Comparison of ENCODE assay signal across 8 cellular contexts in genomic region chr10:101397140-101397539, GRCh38. TPM values are rescaled to one million over a fixed set of nuclear protein-coding genes. Genes with fewer than 3 reads are reported as not detected.
DNase-seq lines count a peak whose midpoint lies in the region; ATAC-seq and TF ChIP-seq lines count a peak whose summit lies in the region.
"Had no signal": no experiment of that assay in that cellular context is flagged by ENCODE, and none has a peak within 500 bp of the region (broad histone marks: within the 10 kb centered on the region; RNA-seq: fewer than 3 reads in every experiment).

No MANE protein-coding gene starts in this region.

- H3K36me3 Mint-ChIP-seq in CD8-positive, alpha-beta T cell: peaks cover 4% of the 10 kb centered on the region
- H3K36me3 Mint-ChIP-seq in GM23338 (ENCODE audit: low read depth): no peaks in the 10 kb centered on the region
- H3K36me3 Mint-ChIP-seq in activated CD4-positive, alpha-beta memory T cell treated with anti-CD3 and anti-CD28 coated beads, Interleukin-2, amount 10 ng/mL, durations not matched to agents 7 days and 5 days (ENCODE audit: low read depth): peaks cover 3% of the 10 kb centered on the region
- no peaks in the 10 kb centered on the region for H3K36me3 Mint-ChIP-seq in immature natural killer cell
- no peaks in the 10 kb centered on the region for H3K36me3 Mint-ChIP-seq in H9 (ENCODE audit: insufficient read depth in 1 of 3, low read depth in 3 of 3)

- no peak overlapping the region for H4K8ac ChIP-seq in H9 (replicated peaks; ENCODE audit: insufficient read length, low read depth, low read length)

- no peak overlapping the region for H4K91ac ChIP-seq in H9 (ENCODE audit: insufficient read length, low read depth, low read length)

- H3K14ac ChIP-seq in H9 (ENCODE audit: insufficient read depth, low read length): no peak overlapping the region

- CTCF ChIA-PET in CD8-positive, alpha-beta T cell (lab: Charles Lee): no interaction called here
- CTCF ChIA-PET in activated CD4-positive, alpha-beta memory T cell treated with anti-CD3 and anti-CD28 coated beads, Interleukin-2, amount 10 ng/mL, durations not matched to agents 7 days and 5 days (lab: Charles Lee): interaction anchor here (0.7 kb wide), 1 partner anchor 44 kb away, joined by 3 read pairs; no protein-coding TSS in a partner anchor

- POLR2A ChIA-PET in CD8-positive, alpha-beta T cell (lab: Charles Lee): no interaction called here
- POLR2A ChIA-PET in activated CD4-positive, alpha-beta memory T cell treated with anti-CD3 and anti-CD28 coated beads, Interleukin-2, amount 10 ng/mL, durations not matched to agents 7 days and 5 days (lab: Charles Lee): no interaction called here

- H3K4me2 ChIP-seq in GM23338: no peak overlapping the region
- H3K4me2 ChIP-seq in H9 (ENCODE audit: insufficient read depth, insufficient read length, low read length): no peak overlapping the region

- peaks cover 28% of the 10 kb centered on the region for H3K4me1 Mint-ChIP-seq in CD8-positive, alpha-beta T cell (ENCODE audit: low read depth)
- H3K4me1 Mint-ChIP-seq in GM23338 (no peaks in the 10 kb centered on the region; the same call in 1 of the 3 replicates), immature natural killer cell (peaks cover 10 to 17% of the 10 kb centered on the region in 2 donors), H9 (peaks cover 4 to 12% of the 10 kb centered on the region in 2 experiments; a peak in 2 of 4 replicates)
- H3K4me1 Mint-ChIP-seq in activated CD4-positive, alpha-beta memory T cell treated with anti-CD3 and anti-CD28 coated beads, Interleukin-2, amount 10 ng/mL, durations not matched to agents 7 days and 5 days: no peaks in the 10 kb centered on the region

- TF ChIP-seq CTCF in CD8-positive, alpha-beta T cell (IDR thresholded peaks at IDR 0.05): no peak
- no peak for TF ChIP-seq CTCF in GM23338 (conservative IDR thresholded peaks at IDR 0.05; ENCODE audit: low read depth in 2 of 2)
- TF ChIP-seq CTCF in H9 (conservative IDR thresholded peaks at IDR 0.05): no peak

- H3K79me1 ChIP-seq in H9 (ENCODE audit: insufficient read depth, low read depth, low read length, poor library complexity, severe bottlenecking): no peaks in the 10 kb centered on the region

- H3K79me2 ChIP-seq in GM23338 (replicated peaks; ENCODE audit: insufficient read depth) (no peaks in the 10 kb centered on the region; the same call in none of the 2 replicates), H9 (ENCODE audit: insufficient read depth, low read length) (no peaks in the 10 kb centered on the region)

- no peaks in the 10 kb centered on the region for H3K27me3 ChIP-seq in CD8-positive, alpha-beta T cell (ENCODE audit: insufficient read depth, low read length)
- no peaks in the 10 kb centered on the region for H3K27me3 ChIP-seq in GM23338 (ENCODE audit: insufficient read depth)
- no peaks in the 10 kb centered on the region for H3K27me3 ChIP-seq in H9 (ENCODE audit: insufficient read depth, low read length)

- no peak overlapping the region for H2BK20ac ChIP-seq in H9 (ENCODE audit: low read depth, low read length, poor library complexity, severe bottlenecking)

- H3K27me3 Mint-ChIP-seq in CD8-positive, alpha-beta T cell (ENCODE audit: low read depth): no peaks in the 10 kb centered on the region
- H3K27me3 Mint-ChIP-seq in GM23338 (ENCODE audit: insufficient read depth, low read depth, poor library complexity) (peaks cover 4% of the 10 kb centered on the region), immature natural killer cell (ENCODE audit: low read depth in 3 of 3) (peaks cover 0 to 1% (median 0%) of the 10 kb centered on the region in 3 donors), H9 (ENCODE audit: low read depth) (no peaks in the 10 kb centered on the region)
- no peaks in the 10 kb centered on the region for H3K27me3 Mint-ChIP-seq in activated CD4-positive, alpha-beta memory T cell treated with anti-CD3 and anti-CD28 coated beads, Interleukin-2, amount 10 ng/mL, durations not matched to agents 7 days and 5 days

- H3K27ac Mint-ChIP-seq in CD8-positive, alpha-beta T cell: no peak overlapping the region
- no peak overlapping the region for H3K27ac Mint-ChIP-seq in GM23338
- H3K27ac Mint-ChIP-seq in activated CD4-positive, alpha-beta memory T cell treated with anti-CD3 and anti-CD28 coated beads, Interleukin-2, amount 10 ng/mL, durations not matched to agents 7 days and 5 days: no peak overlapping the region
- H3K27ac Mint-ChIP-seq in immature natural killer cell: peak overlapping the region in 2 of 6 donors; percentile 46 to 50
- H3K27ac Mint-ChIP-seq in H9: no peak overlapping the region

- H3K23ac ChIP-seq in H9 (ENCODE audit: insufficient read length, low read depth, low read length): no peak overlapping the region

- H3K4me3 Mint-ChIP-seq in CD8-positive, alpha-beta T cell: no peak overlapping the region
- H3K4me3 Mint-ChIP-seq in GM23338 (no peak overlapping the region), immature natural killer cell (no peak overlapping the region), H9 (no peak overlapping the region)
- no peak overlapping the region for H3K4me3 Mint-ChIP-seq in activated CD4-positive, alpha-beta memory T cell treated with anti-CD3 and anti-CD28 coated beads, Interleukin-2, amount 10 ng/mL, durations not matched to agents 7 days and 5 days

- H3K36me3 ChIP-seq in CD8-positive, alpha-beta T cell (ENCODE audit: insufficient read depth, low read length): no peaks in the 10 kb centered on the region
- no peaks in the 10 kb centered on the region for H3K36me3 ChIP-seq in GM23338 (ENCODE audit: insufficient read depth)

- peak in 4 of 7 experiments; percentile 16 to 38 (median 26) for DNase-seq in CD8-positive, alpha-beta T cell
- DNase-seq in GM23338 (ENCODE audit: low spot score): peak; percentile 80
- DNase-seq in activated CD4-positive, alpha-beta memory T cell treated with anti-CD3 and anti-CD28 coated beads, Interleukin-2, amount 10 ng/mL, durations not matched to agents 7 days and 5 days: peak; percentile 20
- peak; percentile 34 to 56 (median 46) for DNase-seq in immature natural killer cell
- no peak for DNase-seq in H9
- DNase-seq in activated T-cell treated with anti-CD3 and anti-CD28 coated beads, Interleukin-2, amount 50 U/mL, for 48 hours: no peak
- DNase-seq: substantia nigra had no signal

- H2AFZ ChIP-seq in GM23338 (no peak overlapping the region), H9 (ENCODE audit: low read length) (no peak overlapping the region)

- no peak overlapping the region for H3K4me3 ChIP-seq in CD8-positive, alpha-beta T cell (ENCODE audit: low read depth, low read length)
- no peak overlapping the region for H3K4me3 ChIP-seq in GM23338

- no peaks in the 10 kb centered on the region for H4K20me1 ChIP-seq in GM23338 (replicated peaks; ENCODE audit: insufficient read depth)
- H4K20me1 ChIP-seq in H9 (ENCODE audit: control insufficient read depth, insufficient read depth, insufficient read length): no peaks in the 10 kb centered on the region

- H2BK15ac ChIP-seq in H9 (ENCODE audit: low read depth, low read length): no peak overlapping the region

- intact Hi-C loops in CD8-positive, alpha-beta T cell (cut with DNase I, micrococcal nuclease): loop anchor here in 1 of 2 experiments (5.0 kb wide), 1 partner anchor 40 kb away; no protein-coding TSS in a partner anchor

- H3K27ac ChIP-seq in CD8-positive, alpha-beta T cell (ENCODE audit: low read depth, low read length): no peak overlapping the region
- H3K27ac ChIP-seq in GM23338 (ENCODE audit: low read depth): no peak overlapping the region
- H3K27ac ChIP-seq in H9 (ENCODE audit: insufficient read length, low read depth, low read length): no peak overlapping the region

- no peaks in the 10 kb centered on the region for H3K9me3 Mint-ChIP-seq in CD8-positive, alpha-beta T cell
- H3K9me3 Mint-ChIP-seq in GM23338 (no peaks in the 10 kb centered on the region), immature natural killer cell (no peaks in the 10 kb centered on the region), H9 (no peaks in the 10 kb centered on the region)
- H3K9me3 Mint-ChIP-seq in activated CD4-positive, alpha-beta memory T cell treated with anti-CD3 and anti-CD28 coated beads, Interleukin-2, amount 10 ng/mL, durations not matched to agents 7 days and 5 days: no peaks in the 10 kb centered on the region

- H3K9me2 ChIP-seq in GM23338 (ENCODE audit: insufficient read depth): no peaks in the 10 kb centered on the region

- no peak overlapping the region for H2AK5ac ChIP-seq in H9 (ENCODE audit: insufficient read length, low read length)

- H4K5ac ChIP-seq in H9 (ENCODE audit: insufficient read length, low read depth, low read length): no peak overlapping the region

- ATAC-seq in CD8-positive, alpha-beta T cell: peak; percentile 57
- ATAC-seq in GM23338: no peak
- no peak for ATAC-seq in HG02884 (IDR thresholded peaks at IDR 0.05; ENCODE audit: unreplicated experiment)

- no peak overlapping the region for H3K9ac ChIP-seq in H9 (ENCODE audit: extremely low read depth, insufficient read length, low read length)

- H2BK120ac ChIP-seq in H9 (ENCODE audit: low read depth, low read length, poor library complexity, severe bottlenecking): no peak overlapping the region

- H3K18ac ChIP-seq in H9 (ENCODE audit: insufficient read length, low read depth, low read length): no peak overlapping the region

- H3F3A ChIP-seq in GM23338 (replicated peaks; ENCODE audit: low read depth): no peaks in the 10 kb centered on the region

- H3K4me1 ChIP-seq in CD8-positive, alpha-beta T cell (ENCODE audit: insufficient read depth, low read length): no peaks in the 10 kb centered on the region
- H3K4me1 ChIP-seq in GM23338 (ENCODE audit: insufficient read depth) (no peaks in the 10 kb centered on the region), H9 (ENCODE audit: insufficient read depth, low read length) (no peaks in the 10 kb centered on the region)

- no peaks in the 10 kb centered on the region for H3K23me2 ChIP-seq in H9 (ENCODE audit: insufficient read length, low read depth, low read length, poor library complexity, severe bottlenecking)

- no peaks in the 10 kb centered on the region for H3K9me3 ChIP-seq in CD8-positive, alpha-beta T cell (ENCODE audit: low read length)
- no peaks in the 10 kb centered on the region for H3K9me3 ChIP-seq in H9 (ENCODE audit: control insufficient read depth, low read depth, low read length)

- no peak overlapping the region for H2BK5ac ChIP-seq in H9 (ENCODE audit: insufficient read length, low read length)

- H3T11ph ChIP-seq in H9 (ENCODE audit: low read length): no peak overlapping the region

- no peak overlapping the region for H2BK12ac ChIP-seq in H9 (ENCODE audit: insufficient read length, low read depth, low read length)

- no peak overlapping the region for H3K4ac ChIP-seq in H9 (ENCODE audit: low read depth, low read length)

- no peak overlapping the region for H3K56ac ChIP-seq in H9 (ENCODE audit: insufficient read length, low read depth, low read length)

TF ChIP-seq in GM23338, 12 proteins besides CTCF, POLR2A, EP300 and RAD21 (continues in another document):
- no peak for TF ChIP-seq JUNB (IDR thresholded peaks at IDR 0.05; ENCODE audit: unreplicated experiment)

RNA-seq across cellular contexts. Expression of gene BTRC, which starts 43.2 kb away (rescaled TPM):
- total RNA-seq in CD8-positive, alpha-beta T cell: 1 to 10 TPM; 8.5 to 9.3 TPM
- total RNA-seq in GM23338 (2014; rRNA removed; shearing (Covaris generic)): 14.8 and 17.5 TPM in 2 replicates
- 10.0 and 12.2 TPM in 2 replicates for polyA plus RNA-seq in GM23338 (2016; fragmentation: Nextera tagmentation; extraction: Ambion mirVana)
- total RNA-seq in activated CD4-positive, alpha-beta memory T cell treated with anti-CD3 and anti-CD28 coated beads, Interleukin-2, amount 10 ng/mL, durations not matched to agents 7 days and 5 days: 10 to 100 TPM; 14.4 to 15.5 TPM
- polyA plus RNA-seq in immature natural killer cell: 1 to 10 TPM; 3.7 to 9.0 (median 7.4) TPM
- 20.9 and 24.2 TPM in 2 replicates for total RNA-seq in H9 (2021)

Comparison
In these comparisons a context has a peak if more than half of its experiments do, and no peak if none do; other contexts are left out.
1. DNase-seq: peak in CD8-positive, alpha-beta T cell (4 of 7), GM23338 (single experiment), activated CD4-positive, alpha-beta memory T cell treated with anti-CD3 and anti-CD28 coated beads, Interleukin-2, amount 10 ng/mL, durations not matched to agents 7 days and 5 days (single experiment) and immature natural killer cell (3 of 3); none in H9 (single experiment) and activated T-cell treated with anti-CD3 and anti-CD28 coated beads, Interleukin-2, amount 50 U/mL, for 48 hours (0 of 2).